8 cellular contexts compared by ENCODE assay signal in genomic region chr19:47228168-47228936, GRCh38. TPM values are rescaled to one million over a fixed set of nuclear protein-coding genes. Genes with fewer than 3 reads are reported as not detected.
DNase-seq lines count a peak whose midpoint lies in the region; ATAC-seq and TF ChIP-seq lines count a peak whose summit lies in the region.

No MANE protein-coding gene starts in this region.

- TF ChIP-seq CTCF in SK-N-SH (IDR thresholded peaks at IDR 0.05) (no peak), body of pancreas (IDR thresholded peaks at IDR 0.05) (no peak), GM10248 (IDR thresholded peaks at IDR 0.05; ENCODE audit: control extremely low read depth, extremely low read depth, low read depth, missing control alignments) (no peak)

- H3K4me1 ChIP-seq in SK-N-SH (ENCODE audit: control insufficient read depth in 1 of 2, insufficient read depth in 2 of 2, low read depth in 1 of 2, low read length in 1 of 2) (peaks cover 27 to 37% of the 10 kb centered on the region in 2 experiments), body of pancreas (peaks cover 61% of the 10 kb centered on the region), stomach smooth muscle (ENCODE audit: control insufficient read depth, insufficient read depth, low read length) (peaks cover 53% of the 10 kb centered on the region)

- H3K9ac ChIP-seq in SK-N-SH (peak overlapping the region; percentile 74; the same call in 1 of the 2 replicates), stomach smooth muscle (ENCODE audit: low read length in 2 of 2) (peak overlapping the region; percentile 21 to 92)

- in situ Hi-C loops in ACHN (cut with HindIII; ENCODE audit: low pct_ligation_motif_present, low pct_unique_long_range_greater_than_20kb, low sequenced_read_pairs) = no loop called here

- no peak for TF ChIP-seq POLR2A in body of pancreas (IDR thresholded peaks at IDR 0.05)

- ATAC-seq in body of pancreas (no peak), HG02678 (IDR thresholded peaks at IDR 0.05; ENCODE audit: unreplicated experiment) (no peak)

- H3K9me3 ChIP-seq in SK-N-SH (no peaks in the 10 kb centered on the region), body of pancreas (no peaks in the 10 kb centered on the region), stomach smooth muscle (ENCODE audit: control insufficient read depth in 2 of 2, low read length in 2 of 2) (no peaks in the 10 kb centered on the region)

- peaks cover 46% of the 10 kb centered on the region for H3F3A ChIP-seq in SK-N-SH (replicated peaks; ENCODE audit: insufficient read depth)

- peaks cover 34% of the 10 kb centered on the region for H4K20me1 ChIP-seq in SK-N-SH (ENCODE audit: insufficient read depth)

- CTCF ChIA-PET in SK-N-SH (lab: Yijun Ruan, JAX) (interaction anchor here (22.3 kb wide), 1 partner anchor 17 kb away, joined by 520 read pairs; no protein-coding TSS in a partner anchor), GM10248 (lab: Yijun Ruan, JAX) (interaction anchor here (1.8 to 11.8 kb wide), 3 partner anchors 16 to 18 kb away, joined by 7 to 153 read pairs (median 67); no protein-coding TSS in a partner anchor)

- H3K9me2 ChIP-seq in SK-N-SH = no peaks in the 10 kb centered on the region

- H3K36me3 ChIP-seq in SK-N-SH (replicated peaks in 1 of 2; ENCODE audit: control insufficient read depth in 1 of 2, insufficient read depth in 2 of 2, low read length in 1 of 2) = peaks cover 4% of the 10 kb centered on the region in 2 experiments
- H3K36me3 ChIP-seq in body of pancreas (replicated peaks in 1 of 2; ENCODE audit: insufficient read depth in 1 of 2, low read depth in 2 of 2) = no peaks in the 10 kb centered on the region
- H3K36me3 ChIP-seq in stomach smooth muscle (ENCODE audit: control insufficient read depth in 2 of 2, insufficient read depth in 2 of 2, low read length in 2 of 2) = peaks cover 0 to 2% of the 10 kb centered on the region in 2 donors

- POLR2A ChIA-PET in SK-N-SH (lab: Yijun Ruan, JAX) = interaction anchor here (1.2 to 2.4 kb wide), 3 partner anchors 11 to 15 kb away, joined by 4 to 10 read pairs (median 8); no protein-coding TSS in a partner anchor
- POLR2A ChIA-PET in GM10248 (lab: Yijun Ruan, JAX) = interaction anchor here (1.1 to 4.0 kb wide), 4 partner anchors 11 to 100 kb away, joined by 3 to 56 read pairs (median 13); partner anchors contain the start of gene INAFM1

- H3K27ac ChIP-seq in SK-N-SH (ENCODE audit: low read depth in 2 of 2, low read length in 1 of 2) = peak overlapping the region; percentile 90 to 92
- H3K27ac ChIP-seq in body of pancreas = peak overlapping the region; percentile 90 to 99 (median 96)
- H3K27ac ChIP-seq in stomach smooth muscle (ENCODE audit: low read length) = peak overlapping the region; percentile 98

- no peak for TF ChIP-seq EP300 in SK-N-SH (IDR thresholded peaks at IDR 0.05; ENCODE audit: borderline replicate concordance in 1 of 2, low read depth in 1 of 2, low read length in 1 of 2)

- intact Hi-C loops in body of pancreas (cut with DNase I) = no loop called here

- DNase-seq in ACHN (peak; percentile 47), GOT3 (lab: John Stamatoyannopoulos, UW) (peak; percentile 50), SK-N-SH (peak; percentile 66), body of pancreas (peak; percentile 49 to 62 (median 55)), kidney tubule cell (ENCODE audit: low spot score) (peak; percentile 74), GM10248 (ENCODE audit: extremely low spot score) (no peak)

- TF ChIP-seq RAD21 in SK-N-SH (IDR thresholded peaks at IDR 0.05; ENCODE audit: low read length) = no peak

- peaks cover 77% of the 10 kb centered on the region for H3K79me2 ChIP-seq in SK-N-SH (ENCODE audit: insufficient read depth)

- H3K4me2 ChIP-seq in SK-N-SH = peak overlapping the region; percentile 96

- no CpG with 5 or more reads among the region's 50 CpGs for WGBS in SK-N-SH (ENCODE audit: low lambda C conversion rate)
- WGBS in body of pancreas, 2 donors = 0 to 17% methylated on average over 2 to 28 of the region's 50 CpGs

- H3K27me3 ChIP-seq in SK-N-SH (ENCODE audit: insufficient read depth) = no peaks in the 10 kb centered on the region
- no peaks in the 10 kb centered on the region for H3K27me3 ChIP-seq in body of pancreas
- H3K27me3 ChIP-seq in stomach smooth muscle (ENCODE audit: control insufficient read depth in 1 of 2, insufficient read depth in 2 of 2, low read length in 2 of 2) = no peaks in the 10 kb centered on the region

- H2AFZ ChIP-seq in SK-N-SH (ENCODE audit: low read depth) = no peak overlapping the region

- H3K4me3 ChIP-seq in SK-N-SH (ENCODE audit: low read depth in 2 of 2, low read length in 1 of 2) (peak overlapping the region; percentile 49 to 93), body of pancreas (no peak overlapping the region), stomach smooth muscle (ENCODE audit: low read length in 2 of 2) (peak overlapping the region; percentile 83 to 87)

TF ChIP-seq in SK-N-SH, 30 proteins besides CTCF, POLR2A, EP300 and RAD21:
- no peak for TF ChIP-seq USF1 (IDR thresholded peaks at IDR 0.05; ENCODE audit: borderline replicate concordance, low read depth)
- peak; percentile 38; the same call in 1 of the 2 replicates for TF ChIP-seq MAX (IDR thresholded peaks at IDR 0.05; ENCODE audit: low read depth)
- TF ChIP-seq MXI1 (IDR thresholded peaks at IDR 0.05; ENCODE audit: low read depth, low read length) = peak; percentile 55; the same call in 1 of the 2 replicates

RNA-seq across cellular contexts. Expression of gene BBC3, which starts 2.6 kb away (rescaled TPM):
- 14.5 and 16.1 TPM in 2 replicates for polyA plus RNA-seq in SK-N-SH (2012; rRNA removed)
- polyA plus RNA-seq in SK-N-SH (2012; cell fraction: cytosol; rRNA removed) = 9.9 and 12.9 TPM in 2 replicates
- 14.3 and 14.4 TPM in 2 replicates for polyA plus RNA-seq in SK-N-SH (2012; cell fraction: nucleus; rRNA removed)
- 10 to 100 TPM in 1 of 2 donors, 1 to 10 TPM in 1; 1.3 to 11.4 TPM for total RNA-seq in body of pancreas

RNA-seq across cellular contexts. Expression of gene CCDC9, which starts 28.0 kb away (rescaled TPM):
- polyA plus RNA-seq in SK-N-SH (2012; rRNA removed) = 9.8 and 12.4 TPM in 2 replicates
- polyA plus RNA-seq in SK-N-SH (2012; cell fraction: cytosol; rRNA removed) = 4.0 and 5.3 TPM in 2 replicates
- 28.4 and 46.4 TPM in 2 replicates for polyA plus RNA-seq in SK-N-SH (2012; cell fraction: nucleus; rRNA removed)
- 10 to 100 TPM; 51.1 to 55.7 TPM for total RNA-seq in body of pancreas

RNA-seq across cellular contexts. Expression of gene INAFM1, which starts 46.3 kb away (rescaled TPM):
- polyA plus RNA-seq in SK-N-SH (2012; rRNA removed) = 3.8 and 5.5 TPM in 2 replicates
- polyA plus RNA-seq in SK-N-SH (2012; cell fraction: cytosol; rRNA removed) = 2.3 and 3.0 TPM in 2 replicates
- polyA plus RNA-seq in SK-N-SH (2012; cell fraction: nucleus; rRNA removed) = 10.2 and 19.9 TPM in 2 replicates
- total RNA-seq in body of pancreas = 10 to 100 TPM in 1 of 2 donors, 1 to 10 TPM in 1; 9.1 to 10.2 TPM

Comparison
In these comparisons a context has a peak if more than half of its experiments do, and no peak if none do; other contexts are left out.
1. H3K4me3 ChIP-seq: peak in SK-N-SH (2 of 2) and stomach smooth muscle (2 of 2); none in body of pancreas (0 of 2).
2. Peak in every context shown above with its lines, with median percentiles within 50 percentile points of each other: H3K27ac ChIP-seq.